Comparison of ENCODE assay signal across 2 cellular contexts in the genomic region with DNA sequence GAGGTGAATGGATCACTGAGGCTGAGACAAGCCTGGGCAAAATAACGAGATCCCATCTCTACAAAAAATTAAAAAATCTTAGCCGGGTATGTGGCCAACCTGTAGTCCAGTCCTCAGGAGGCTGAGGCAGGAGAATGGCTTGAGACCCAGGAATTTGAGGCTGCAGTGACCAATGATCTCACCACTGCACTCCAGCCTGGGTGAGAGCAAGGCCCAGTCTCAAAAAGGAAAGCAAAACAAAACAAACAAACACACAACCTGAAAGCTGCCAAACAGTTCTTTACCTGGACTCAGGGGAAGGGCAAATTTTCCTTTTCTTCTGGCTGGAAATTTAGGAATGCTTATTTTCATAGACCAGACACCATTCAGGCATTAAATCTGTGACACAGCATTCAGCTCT.
TF ChIP-seq lines count a peak whose summit lies in the region.

No MANE protein-coding gene starts in this region.

TF ChIP-seq in HepG2, 621 proteins besides CTCF, POLR2A, EP300 and RAD21:
- TF ChIP-seq ZBTB3 (CRISPR knock-in tag; IDR thresholded peaks at IDR 0.05; ENCODE audit: borderline replicate concordance, low read depth), result no peak
- TF ChIP-seq, protein P1, sequence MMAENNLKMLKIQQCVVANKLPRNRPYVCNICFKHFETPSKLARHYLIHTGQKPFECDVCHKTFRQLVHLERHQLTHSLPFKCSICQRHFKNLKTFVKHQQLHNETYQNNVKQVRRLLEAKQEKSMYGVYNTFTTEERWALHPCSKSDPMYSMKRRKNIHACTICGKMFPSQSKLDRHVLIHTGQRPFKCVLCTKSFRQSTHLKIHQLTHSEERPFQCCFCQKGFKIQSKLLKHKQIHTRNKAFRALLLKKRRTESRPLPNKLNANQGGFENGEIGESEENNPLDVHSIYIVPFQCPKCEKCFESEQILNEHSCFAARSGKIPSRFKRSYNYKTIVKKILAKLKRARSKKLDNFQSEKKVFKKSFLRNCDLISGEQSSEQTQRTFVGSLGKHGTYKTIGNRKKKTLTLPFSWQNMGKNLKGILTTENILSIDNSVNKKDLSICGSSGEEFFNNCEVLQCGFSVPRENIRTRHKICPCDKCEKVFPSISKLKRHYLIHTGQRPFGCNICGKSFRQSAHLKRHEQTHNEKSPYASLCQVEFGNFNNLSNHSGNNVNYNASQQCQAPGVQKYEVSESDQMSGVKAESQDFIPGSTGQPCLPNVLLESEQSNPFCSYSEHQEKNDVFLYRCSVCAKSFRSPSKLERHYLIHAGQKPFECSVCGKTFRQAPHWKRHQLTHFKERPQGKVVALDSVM (CRISPR knock-in tag; IDR thresholded peaks at IDR 0.05), result peak; percentile 76

TF ChIP-seq in K562, 482 proteins besides CTCF, POLR2A, EP300 and RAD21:
- 0 out of 2 replicates have a peak, but pooled peaks have one; percentile 17 for TF ChIP-seq ZFX (CRISPR knock-in tag; IDR thresholded peaks at IDR 0.05)
- TF ChIP-seq ILK (tag; IDR thresholded peaks at IDR 0.05; ENCODE audit: borderline replicate concordance, low read depth), result no peak
TF ChIP-seq in K562: peak in this region for 1.
